Comparison of ENCODE assay signal across 1 cellular context in genomic region chr1:222522105-222522915, GRCh38.
A peak's percentile ranks its signal among the peaks of the same experiment; 100 is the strongest.
TF ChIP-seq lines count a peak whose summit lies in the region.

No MANE protein-coding gene starts in this region.

TF ChIP-seq in HepG2, 621 proteins besides CTCF, POLR2A, EP300 and RAD21 (continued from another document):
- TF ChIP-seq, protein P1, sequence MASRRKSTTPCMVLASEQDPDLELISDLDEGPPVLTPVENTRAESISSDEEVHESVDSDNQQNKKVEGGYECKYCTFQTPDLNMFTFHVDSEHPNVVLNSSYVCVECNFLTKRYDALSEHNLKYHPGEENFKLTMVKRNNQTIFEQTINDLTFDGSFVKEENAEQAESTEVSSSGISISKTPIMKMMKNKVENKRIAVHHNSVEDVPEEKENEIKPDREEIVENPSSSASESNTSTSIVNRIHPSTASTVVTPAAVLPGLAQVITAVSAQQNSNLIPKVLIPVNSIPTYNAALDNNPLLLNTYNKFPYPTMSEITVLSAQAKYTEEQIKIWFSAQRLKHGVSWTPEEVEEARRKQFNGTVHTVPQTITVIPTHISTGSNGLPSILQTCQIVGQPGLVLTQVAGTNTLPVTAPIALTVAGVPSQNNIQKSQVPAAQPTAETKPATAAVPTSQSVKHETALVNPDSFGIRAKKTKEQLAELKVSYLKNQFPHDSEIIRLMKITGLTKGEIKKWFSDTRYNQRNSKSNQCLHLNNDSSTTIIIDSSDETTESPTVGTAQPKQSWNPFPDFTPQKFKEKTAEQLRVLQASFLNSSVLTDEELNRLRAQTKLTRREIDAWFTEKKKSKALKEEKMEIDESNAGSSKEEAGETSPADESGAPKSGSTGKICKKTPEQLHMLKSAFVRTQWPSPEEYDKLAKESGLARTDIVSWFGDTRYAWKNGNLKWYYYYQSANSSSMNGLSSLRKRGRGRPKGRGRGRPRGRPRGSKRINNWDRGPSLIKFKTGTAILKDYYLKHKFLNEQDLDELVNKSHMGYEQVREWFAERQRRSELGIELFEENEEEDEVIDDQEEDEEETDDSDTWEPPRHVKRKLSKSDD (CRISPR knock-in tag; IDR thresholded peaks at IDR 0.05; ENCODE audit: low read depth) = no peak
- TF ChIP-seq ZBTB4 (CRISPR knock-in tag; IDR thresholded peaks at IDR 0.05; ENCODE audit: borderline replicate concordance) (no peak), FOSL1 (CRISPR knock-in tag; IDR thresholded peaks at IDR 0.05; ENCODE audit: borderline replicate concordance) (no peak), ZNF841 (CRISPR knock-in tag; IDR thresholded peaks at IDR 0.05; ENCODE audit: borderline replicate concordance) (no peak), SIN3A (IDR thresholded peaks at IDR 0.05; ENCODE audit: borderline replicate concordance, low read depth, low read length) (no peak), NPAS2 (CRISPR knock-in tag; IDR thresholded peaks at IDR 0.05; ENCODE audit: borderline replicate concordance) (no peak), SOX5 (CRISPR knock-in tag; IDR thresholded peaks at IDR 0.05; ENCODE audit: borderline replicate concordance) (no peak), PHB2 (IDR thresholded peaks at IDR 0.05; ENCODE audit: partially characterized antibody) (no peak), DNMT3B (CRISPR knock-in tag; conservative IDR thresholded peaks at IDR 0.05) (no peak), FOXK2 (IDR thresholded peaks at IDR 0.05) (no peak), ZNF883 (CRISPR knock-in tag; IDR thresholded peaks at IDR 0.05; ENCODE audit: not compliant biosample characterization) (no peak), KAT2B (IDR thresholded peaks at IDR 0.05; ENCODE audit: borderline replicate concordance, low read depth, low read length) (no peak), TBX3 (IDR thresholded peaks at IDR 0.05; ENCODE audit: borderline replicate concordance) (no peak), HDAC6 (IDR thresholded peaks at IDR 0.05; ENCODE audit: low read depth, low read length) (no peak), ZNF879 (CRISPR knock-in tag; IDR thresholded peaks at IDR 0.05) (no peak), NRL (CRISPR knock-in tag; IDR thresholded peaks at IDR 0.05; ENCODE audit: borderline replicate concordance) (no peak), SAP130 (CRISPR knock-in tag; IDR thresholded peaks at IDR 0.05; ENCODE audit: low read depth) (0 out of 2 replicates have a peak, but pooled peaks have one; percentile 8), ZNF770 (CRISPR knock-in tag; IDR thresholded peaks at IDR 0.05) (no peak), NFE2L1 (CRISPR knock-in tag; IDR thresholded peaks at IDR 0.05; ENCODE audit: borderline replicate concordance) (no peak), ZNF329 (CRISPR knock-in tag; IDR thresholded peaks at IDR 0.05; ENCODE audit: low read depth) (no peak), ZNF510 (CRISPR knock-in tag; IDR thresholded peaks at IDR 0.05; ENCODE audit: low read depth) (no peak), ZSCAN12 (CRISPR knock-in tag; IDR thresholded peaks at IDR 0.05) (no peak), CEBPB (IDR thresholded peaks at IDR 0.05; ENCODE audit: borderline replicate concordance, low read depth, low read length) (peak; percentile 74), GMEB1 (CRISPR knock-in tag; IDR thresholded peaks at IDR 0.05; ENCODE audit: borderline replicate concordance) (no peak), CC2D1A (CRISPR knock-in tag; IDR thresholded peaks at IDR 0.05) (no peak), SMYD3 (CRISPR knock-in tag; IDR thresholded peaks at IDR 0.05) (no peak), PCBP1 (IDR thresholded peaks at IDR 0.05; ENCODE audit: borderline replicate concordance, low read depth, low read length) (no peak), MAFK (conservative IDR thresholded peaks at IDR 0.05 in 1 of 2, IDR thresholded peaks at IDR 0.05 in 1 of 2; ENCODE audit: low read length in 2 of 2) (no peak), ZNF382 (CRISPR knock-in tag; IDR thresholded peaks at IDR 0.05; ENCODE audit: borderline replicate concordance) (no peak), MIXL1 (CRISPR knock-in tag; IDR thresholded peaks at IDR 0.05) (no peak), SATB2 (CRISPR knock-in tag; IDR thresholded peaks at IDR 0.05) (no peak), MYPOP (CRISPR knock-in tag; IDR thresholded peaks at IDR 0.05) (0 out of 2 replicates have a peak, but pooled peaks have one; percentile 8), ZNF20 (CRISPR knock-in tag; IDR thresholded peaks at IDR 0.05) (no peak), ZNF766 (CRISPR knock-in tag; IDR thresholded peaks at IDR 0.05; ENCODE audit: borderline replicate concordance) (no peak), ATF3 (CRISPR knock-in tag; IDR thresholded peaks at IDR 0.05) (no peak), FOXC1 (CRISPR knock-in tag; IDR thresholded peaks at IDR 0.05; ENCODE audit: borderline replicate concordance) (no peak), ZNF547 (CRISPR knock-in tag; IDR thresholded peaks at IDR 0.05) (0 out of 2 replicates have a peak, but pooled peaks have one; percentile 0)
- TF ChIP-seq, protein P2, sequence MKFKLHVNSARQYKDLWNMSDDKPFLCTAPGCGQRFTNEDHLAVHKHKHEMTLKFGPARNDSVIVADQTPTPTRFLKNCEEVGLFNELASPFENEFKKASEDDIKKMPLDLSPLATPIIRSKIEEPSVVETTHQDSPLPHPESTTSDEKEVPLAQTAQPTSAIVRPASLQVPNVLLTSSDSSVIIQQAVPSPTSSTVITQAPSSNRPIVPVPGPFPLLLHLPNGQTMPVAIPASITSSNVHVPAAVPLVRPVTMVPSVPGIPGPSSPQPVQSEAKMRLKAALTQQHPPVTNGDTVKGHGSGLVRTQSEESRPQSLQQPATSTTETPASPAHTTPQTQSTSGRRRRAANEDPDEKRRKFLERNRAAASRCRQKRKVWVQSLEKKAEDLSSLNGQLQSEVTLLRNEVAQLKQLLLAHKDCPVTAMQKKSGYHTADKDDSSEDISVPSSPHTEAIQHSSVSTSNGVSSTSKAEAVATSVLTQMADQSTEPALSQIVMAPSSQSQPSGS (CRISPR knock-in tag; IDR thresholded peaks at IDR 0.05) = no peak
- TF ChIP-seq, protein P3, sequence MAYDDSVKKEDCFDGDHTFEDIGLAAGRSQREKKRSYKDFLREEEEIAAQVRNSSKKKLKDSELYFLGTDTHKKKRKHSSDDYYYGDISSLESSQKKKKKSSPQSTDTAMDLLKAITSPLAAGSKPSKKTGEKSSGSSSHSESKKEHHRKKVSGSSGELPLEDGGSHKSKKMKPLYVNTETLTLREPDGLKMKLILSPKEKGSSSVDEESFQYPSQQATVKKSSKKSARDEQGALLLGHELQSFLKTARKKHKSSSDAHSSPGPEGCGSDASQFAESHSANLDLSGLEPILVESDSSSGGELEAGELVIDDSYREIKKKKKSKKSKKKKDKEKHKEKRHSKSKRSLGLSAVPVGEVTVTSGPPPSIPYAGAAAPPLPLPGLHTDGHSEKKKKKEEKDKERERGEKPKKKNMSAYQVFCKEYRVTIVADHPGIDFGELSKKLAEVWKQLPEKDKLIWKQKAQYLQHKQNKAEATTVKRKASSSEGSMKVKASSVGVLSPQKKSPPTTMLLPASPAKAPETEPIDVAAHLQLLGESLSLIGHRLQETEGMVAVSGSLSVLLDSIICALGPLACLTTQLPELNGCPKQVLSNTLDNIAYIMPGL (CRISPR knock-in tag; IDR thresholded peaks at IDR 0.05; ENCODE audit: borderline replicate concordance in 1 of 2, low read depth in 1 of 2) = no peak
- TF ChIP-seq, protein P4, sequence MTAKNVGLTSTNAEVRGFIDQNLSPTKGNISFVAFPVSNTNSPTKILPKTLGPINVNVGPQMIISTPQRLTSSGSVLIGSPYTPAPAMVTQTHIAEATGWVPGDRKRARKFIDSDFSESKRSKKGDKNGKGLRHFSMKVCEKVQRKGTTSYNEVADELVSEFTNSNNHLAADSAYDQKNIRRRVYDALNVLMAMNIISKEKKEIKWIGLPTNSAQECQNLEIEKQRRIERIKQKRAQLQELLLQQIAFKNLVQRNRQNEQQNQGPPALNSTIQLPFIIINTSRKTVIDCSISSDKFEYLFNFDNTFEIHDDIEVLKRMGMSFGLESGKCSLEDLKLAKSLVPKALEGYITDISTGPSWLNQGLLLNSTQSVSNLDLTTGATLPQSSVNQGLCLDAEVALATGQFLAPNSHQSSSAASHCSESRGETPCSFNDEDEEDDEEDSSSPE (CRISPR knock-in tag; IDR thresholded peaks at IDR 0.05) = no peak
